In genomic region chr11:117631336-117632090, GRCh38 we compare ENCODE assay signal across 2 cellular contexts.
TF ChIP-seq lines count a peak whose summit lies in the region.

No MANE protein-coding gene starts in this region.

TF ChIP-seq in HCT116, 20 proteins besides CTCF, POLR2A, EP300 and RAD21 (continued from another document):
- no peak for TF ChIP-seq FOSL1 (IDR thresholded peaks at IDR 0.05; ENCODE audit: low read depth)
- TF ChIP-seq MAX (IDR thresholded peaks at IDR 0.05): no peak
- no peak for TF ChIP-seq EGR1 (IDR thresholded peaks at IDR 0.05; ENCODE audit: low read depth)
- TF ChIP-seq ELF1 (IDR thresholded peaks at IDR 0.05; ENCODE audit: borderline replicate concordance, low read depth): no peak
- no peak for TF ChIP-seq YY1 (IDR thresholded peaks at IDR 0.05; ENCODE audit: extremely low read depth, insufficient replicate concordance, low read depth, low read length)
- no peak for TF ChIP-seq TCF7L2 (IDR thresholded peaks at IDR 0.05; ENCODE audit: borderline replicate concordance, extremely low read depth, insufficient read depth, insufficient read length)
- TF ChIP-seq CEBPB (IDR thresholded peaks at IDR 0.05; ENCODE audit: low read depth): no peak
- no peak for TF ChIP-seq SP1 (IDR thresholded peaks at IDR 0.05; ENCODE audit: low read depth)
- TF ChIP-seq JUND (IDR thresholded peaks at IDR 0.05): no peak
- TF ChIP-seq ZBTB33 (IDR thresholded peaks at IDR 0.05; ENCODE audit: extremely low read depth, insufficient replicate concordance, low read length): no peak
- TF ChIP-seq REST (IDR thresholded peaks at IDR 0.05; ENCODE audit: low read depth): no peak
- no peak for TF ChIP-seq ZFX (IDR thresholded peaks at IDR 0.05)
- TF ChIP-seq EZH2 (IDR thresholded peaks at IDR 0.05): no peak
- no peak for TF ChIP-seq EZH2phosphoT487 (IDR thresholded peaks at IDR 0.05; ENCODE audit: borderline replicate concordance)
TF ChIP-seq in HCT116: peak in this region for 0.

TF ChIP-seq in SK-N-SH treated with all-trans-retinoic acid at 6 μM for 48 hours, 23 proteins besides CTCF, POLR2A, EP300 and RAD21 (continued from another document):
- TF ChIP-seq PATZ1 (CRISPR knock-in tag; IDR thresholded peaks at IDR 0.05; ENCODE audit: borderline replicate concordance): no peak
- TF ChIP-seq PPARA (CRISPR knock-in tag; IDR thresholded peaks at IDR 0.05; ENCODE audit: borderline replicate concordance): no peak
- no peak for TF ChIP-seq TCF4 (CRISPR knock-in tag; IDR thresholded peaks at IDR 0.05; ENCODE audit: borderline replicate concordance)
- TF ChIP-seq CREB5 (CRISPR knock-in tag; IDR thresholded peaks at IDR 0.05; ENCODE audit: low read depth): no peak
- no peak for TF ChIP-seq CSRNP3 (CRISPR knock-in tag; IDR thresholded peaks at IDR 0.05)
- TF ChIP-seq SNAI2 (CRISPR knock-in tag; IDR thresholded peaks at IDR 0.05): no peak
- TF ChIP-seq ZFP3 (CRISPR knock-in tag; IDR thresholded peaks at IDR 0.05): no peak
- no peak for TF ChIP-seq ARNTL (CRISPR knock-in tag; IDR thresholded peaks at IDR 0.05; ENCODE audit: borderline replicate concordance, low read depth)
- TF ChIP-seq ISL1 (CRISPR knock-in tag; IDR thresholded peaks at IDR 0.05): no peak
- TF ChIP-seq ESRRG (CRISPR knock-in tag; IDR thresholded peaks at IDR 0.05): no peak
- no peak for TF ChIP-seq ZC3H10 (CRISPR knock-in tag; IDR thresholded peaks at IDR 0.05)
TF ChIP-seq in SK-N-SH treated with all-trans-retinoic acid at 6 μM for 48 hours: peak in this region for 0.
